In the genomic region with DNA sequence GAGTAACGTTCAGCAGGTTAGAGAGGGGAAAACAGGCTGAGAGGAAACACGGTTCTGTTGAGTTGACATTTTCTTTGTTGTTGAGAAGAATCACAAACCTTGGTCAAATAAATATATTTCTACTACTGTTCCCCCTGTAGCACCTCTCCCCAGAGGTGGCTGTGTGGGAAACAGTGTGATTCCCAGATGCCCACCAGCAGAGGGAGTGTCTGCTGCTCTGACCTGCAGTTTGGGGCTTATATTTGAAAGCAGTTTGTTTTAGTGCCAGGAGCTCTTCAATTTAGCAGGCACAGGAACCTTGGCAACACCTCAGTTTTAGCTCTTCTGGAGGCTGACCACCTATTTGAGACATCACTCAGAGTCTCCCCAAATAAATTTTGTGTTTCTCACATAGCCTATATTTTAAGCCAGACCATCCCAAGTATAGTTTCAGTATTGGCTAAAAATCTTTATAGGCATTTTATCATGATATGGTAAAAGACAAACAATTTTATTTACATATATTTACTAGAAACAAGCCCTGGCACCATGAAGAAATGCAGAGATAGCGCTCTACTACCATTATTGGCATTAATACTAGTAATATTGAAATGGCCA, we compare ENCODE assay signal across 10 cellular contexts.
DNase-seq lines count a peak whose midpoint lies in the region; ATAC-seq and TF ChIP-seq lines count a peak whose summit lies in the region.
"Had no signal": no experiment of that assay in that cellular context is flagged by ENCODE, and none has a peak within 500 bp of the region (broad histone marks: within the 10 kb centered on the region; RNA-seq: fewer than 3 reads in every experiment).

No MANE protein-coding gene starts in this region.

- no peak overlapping the region for H3K4me3 ChIP-seq in fibroblast of the aortic adventitia (ENCODE audit: low read depth, low read length)

- no peak for ATAC-seq in GM18498 (IDR thresholded peaks at IDR 0.05; ENCODE audit: unreplicated experiment)
- ATAC-seq: natural killer cell had no signal

- in situ Hi-C loops in ACHN (cut with HindIII; ENCODE audit: low pct_ligation_motif_present, low pct_unique_long_range_greater_than_20kb, low sequenced_read_pairs) = no loop called here

- TF ChIP-seq CTCF in GM12873 (IDR thresholded peaks at IDR 0.05; ENCODE audit: insufficient read depth, low read depth, low read length, missing control alignments) (peak; percentile 46), fibroblast of the aortic adventitia (IDR thresholded peaks at IDR 0.05; ENCODE audit: insufficient read depth, low read length) (peak; percentile 60)

- DNase-seq in ACHN (peak; percentile 47), RKO (ENCODE audit: low spot score) (peak; percentile 49), fibroblast of the aortic adventitia (ENCODE audit: low read depth) (no peak), SW480 (ENCODE audit: low spot score) (no peak), putamen (ENCODE audit: low spot score) (no peak)
- DNase-seq in stimulated activated CD4-positive, alpha-beta T cell treated with anti-CD3 and anti-CD28 coated beads, Interleukin-4, amount 100 ng/mL, for 24 hours = no peak
- DNase-seq: activated CD8-positive, alpha-beta memory T cell treated with anti-CD3 and anti-CD28 coated beads, Interleukin-2, amount 50 U/mL, for 4 hours; natural killer cell had no signal

Comparison
In these comparisons a context has a peak if more than half of its experiments do, and no peak if none do; other contexts are left out.
1. DNase-seq: peak in ACHN (single experiment) and RKO (single experiment); none in fibroblast of the aortic adventitia (single experiment), SW480 (single experiment), putamen (single experiment) and stimulated activated CD4-positive, alpha-beta T cell treated with anti-CD3 and anti-CD28 coated beads, Interleukin-4, amount 100 ng/mL, for 24 hours (single experiment).